In the genomic region with DNA sequence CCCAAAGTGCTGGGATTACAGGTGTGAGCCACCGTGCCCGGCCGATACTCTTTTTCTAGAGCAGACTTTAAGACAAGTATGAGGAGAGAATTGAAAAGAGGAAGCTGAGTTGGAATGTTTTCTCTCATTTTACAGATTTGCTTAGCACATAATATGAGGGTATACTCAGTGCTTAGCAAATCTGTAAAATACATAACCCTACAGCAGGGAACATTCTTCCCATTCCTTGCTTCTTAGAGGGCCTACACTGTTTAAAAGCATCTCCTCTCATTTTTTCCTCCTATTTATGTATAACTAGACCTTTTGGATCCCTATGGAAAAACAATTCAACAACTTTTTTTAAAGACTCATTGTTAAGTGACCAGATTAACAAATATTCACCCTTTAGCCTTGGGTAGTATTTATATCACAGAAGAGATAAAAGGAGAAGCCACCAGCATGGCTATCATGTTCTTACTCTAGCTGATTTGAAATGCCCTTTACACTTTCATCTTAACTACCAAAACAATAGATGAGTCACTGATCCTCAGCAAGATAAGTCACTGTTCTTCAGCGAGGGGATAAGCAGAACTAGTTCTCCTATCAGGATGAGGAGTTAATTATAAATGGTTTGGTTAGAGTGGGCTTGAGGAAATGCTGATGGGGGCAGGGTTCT, we compare ENCODE assay signal across 9 cellular contexts. TPM values are rescaled to one million over a fixed set of nuclear protein-coding genes. Genes with fewer than 3 reads are reported as not detected.
A peak's percentile ranks its signal among the peaks of the same experiment; 100 is the strongest.
DNase-seq lines count a peak whose midpoint lies in the region; ATAC-seq and TF ChIP-seq lines count a peak whose summit lies in the region.
"Had no signal": no experiment of that assay in that cellular context is flagged by ENCODE, and none has a peak within 500 bp of the region (broad histone marks: within the 10 kb centered on the region; RNA-seq: fewer than 3 reads in every experiment).

No MANE protein-coding gene starts in this region.

- H3K4me1 ChIP-seq in HUES6 (ENCODE audit: control insufficient read depth, insufficient read depth, low read length), result peaks cover 12% of the 10 kb centered on the region; the same call in 1 of the 2 replicates
- no peaks in the 10 kb centered on the region for H3K4me1 ChIP-seq in CD8-positive, alpha-beta T cell (ENCODE audit: insufficient read depth, low read length)

- H3K9me3 Mint-ChIP-seq in CD14-positive monocyte, result no peaks in the 10 kb centered on the region
- no peaks in the 10 kb centered on the region for H3K9me3 Mint-ChIP-seq in activated CD8-positive, alpha-beta T cell treated with anti-CD3 and anti-CD28 coated beads, Interleukin-2, amount 10 ng/mL, durations not matched to agents 7 days and 5 days (ENCODE audit: insufficient read depth)
- no peaks in the 10 kb centered on the region for H3K9me3 Mint-ChIP-seq in CD8-positive, alpha-beta T cell
- no peaks in the 10 kb centered on the region for H3K9me3 Mint-ChIP-seq in CD4-positive, alpha-beta T cell

- POLR2A ChIA-PET in activated CD8-positive, alpha-beta T cell treated with anti-CD3 and anti-CD28 coated beads, Interleukin-2, amount 10 ng/mL, durations not matched to agents 7 days and 5 days (lab: Charles Lee), result interaction anchor here (1.1 to 2.1 kb wide), 2 partner anchors 23 to 327 kb away, joined by 3 to 9 read pairs; partner anchors contain the start of gene ANO6
- POLR2A ChIA-PET in CD8-positive, alpha-beta T cell (lab: Charles Lee), result no interaction called here
- POLR2A ChIA-PET in CD4-positive, alpha-beta T cell (lab: Charles Lee), result interaction anchor here (1.6 kb wide), 1 partner anchor 24 kb away, joined by 4 read pairs; the partner anchor contains the start of gene ANO6

- CTCF ChIA-PET in activated CD8-positive, alpha-beta T cell treated with anti-CD3 and anti-CD28 coated beads, Interleukin-2, amount 10 ng/mL, durations not matched to agents 7 days and 5 days (lab: Charles Lee), result interaction anchor here (1.4 kb wide), 1 partner anchor 9 kb away, joined by 6 read pairs; no protein-coding TSS in a partner anchor
- CTCF ChIA-PET in CD8-positive, alpha-beta T cell (lab: Charles Lee), result interaction anchor here (1.1 kb wide), 1 partner anchor 23 kb away, joined by 3 read pairs; no protein-coding TSS in a partner anchor
- CTCF ChIA-PET in CD4-positive, alpha-beta T cell (lab: Charles Lee), result no interaction called here

- DNase-seq in CD14-positive monocyte (ENCODE audit: low spot score) (no peak), left kidney (ENCODE audit: low read depth, low spot score) (peak; percentile 23), retina (no peak)
- DNase-seq in activated CD8-positive, alpha-beta T cell treated with anti-CD3 and anti-CD28 coated beads, Interleukin-2, amount 10 ng/mL, durations not matched to agents 7 days and 5 days, result no peak
- no peak for DNase-seq in CD8-positive, alpha-beta T cell
- no peak for DNase-seq in CD4-positive, alpha-beta T cell
- DNase-seq: right cardiac atrium had no signal

- no peak overlapping the region for H3K4me3 ChIP-seq in HUES6 (ENCODE audit: low read depth, low read length)
- H3K4me3 ChIP-seq in CD8-positive, alpha-beta T cell (ENCODE audit: low read depth, low read length), result no peak overlapping the region

- no peak for TF ChIP-seq CTCF in CD14-positive monocyte (IDR thresholded peaks at IDR 0.05)
- no peak for TF ChIP-seq CTCF in CD8-positive, alpha-beta T cell (IDR thresholded peaks at IDR 0.05)
- TF ChIP-seq CTCF in CD4-positive, alpha-beta T cell (IDR thresholded peaks at IDR 0.05), result no peak

- peak overlapping the region; percentile 37 to 82 (median 74) for H3K27ac Mint-ChIP-seq in CD14-positive monocyte
- H3K27ac Mint-ChIP-seq in activated CD8-positive, alpha-beta T cell treated with anti-CD3 and anti-CD28 coated beads, Interleukin-2, amount 10 ng/mL, durations not matched to agents 7 days and 5 days, result no peak overlapping the region
- H3K27ac Mint-ChIP-seq in CD8-positive, alpha-beta T cell, result no peak overlapping the region
- no peak overlapping the region for H3K27ac Mint-ChIP-seq in CD4-positive, alpha-beta T cell

- H3K27ac ChIP-seq in HUES6 (ENCODE audit: low read depth, low read length), result peak overlapping the region; percentile 63; the same call in 1 of the 2 replicates
- H3K27ac ChIP-seq in CD8-positive, alpha-beta T cell (ENCODE audit: low read depth, low read length), result no peak overlapping the region
- H3K27ac ChIP-seq in CD4-positive, alpha-beta T cell (ENCODE audit: low read depth, low read length), result no peak overlapping the region

- no peak overlapping the region for H3K9ac ChIP-seq in HUES6 (ENCODE audit: low read length)

- peak; percentile 55 for ATAC-seq in activated CD8-positive, alpha-beta T cell treated with anti-CD3 and anti-CD28 coated beads, Interleukin-2, amount 10 ng/mL, durations not matched to agents 7 days and 5 days
- ATAC-seq in HG03039 (IDR thresholded peaks at IDR 0.05; ENCODE audit: unreplicated experiment), result no peak
- no peak for ATAC-seq in CD8-positive, alpha-beta T cell
- ATAC-seq in CD4-positive, alpha-beta T cell (ENCODE audit: poor library complexity), result no peak

- no peaks in the 10 kb centered on the region for H3K9me3 ChIP-seq in HUES6 (ENCODE audit: control insufficient read depth, insufficient read depth, low read depth, low read length)
- H3K9me3 ChIP-seq in CD8-positive, alpha-beta T cell (ENCODE audit: low read length), result no peaks in the 10 kb centered on the region
- H3K9me3 ChIP-seq in CD4-positive, alpha-beta T cell (ENCODE audit: control insufficient read depth, low read length), result no peaks in the 10 kb centered on the region

- no peaks in the 10 kb centered on the region for H3K36me3 ChIP-seq in HUES6 (ENCODE audit: control insufficient read depth, insufficient read depth, low read length)
- H3K36me3 ChIP-seq in CD8-positive, alpha-beta T cell (ENCODE audit: insufficient read depth, low read length), result no peaks in the 10 kb centered on the region

- peaks cover 47% of the 10 kb centered on the region for H3K4me1 Mint-ChIP-seq in CD14-positive monocyte
- peaks cover 13% of the 10 kb centered on the region for H3K4me1 Mint-ChIP-seq in activated CD8-positive, alpha-beta T cell treated with anti-CD3 and anti-CD28 coated beads, Interleukin-2, amount 10 ng/mL, durations not matched to agents 7 days and 5 days (ENCODE audit: low read depth)
- H3K4me1 Mint-ChIP-seq in CD8-positive, alpha-beta T cell (ENCODE audit: low read depth), result peaks cover 4% of the 10 kb centered on the region
- peaks cover 10% of the 10 kb centered on the region for H3K4me1 Mint-ChIP-seq in CD4-positive, alpha-beta T cell (ENCODE audit: low read depth)

- intact Hi-C loops in CD14-positive monocyte (cut with micrococcal nuclease), result no loop called here
- intact Hi-C loops in CD8-positive, alpha-beta T cell (cut with DNase I, micrococcal nuclease), result no loop called here
- intact Hi-C loops in CD4-positive, alpha-beta T cell (cut with DNase I, micrococcal nuclease), result no loop called here

- H3K27me3 Mint-ChIP-seq in CD14-positive monocyte (ENCODE audit: low read depth in 3 of 3), result peaks cover 0 to 3% (median 2%) of the 10 kb centered on the region in 3 donors
- no peaks in the 10 kb centered on the region for H3K27me3 Mint-ChIP-seq in activated CD8-positive, alpha-beta T cell treated with anti-CD3 and anti-CD28 coated beads, Interleukin-2, amount 10 ng/mL, durations not matched to agents 7 days and 5 days (ENCODE audit: low read depth)
- H3K27me3 Mint-ChIP-seq in CD8-positive, alpha-beta T cell (ENCODE audit: low read depth), result no peaks in the 10 kb centered on the region
- H3K27me3 Mint-ChIP-seq in CD4-positive, alpha-beta T cell, result no peaks in the 10 kb centered on the region

- H3K27me3 ChIP-seq in HUES6 (ENCODE audit: control insufficient read depth, insufficient read depth, low read length), result no peaks in the 10 kb centered on the region
- H3K27me3 ChIP-seq in CD8-positive, alpha-beta T cell (ENCODE audit: insufficient read depth, low read length), result no peaks in the 10 kb centered on the region
- H3K27me3 ChIP-seq in CD4-positive, alpha-beta T cell (ENCODE audit: control insufficient read depth, insufficient read depth, low read length), result no peaks in the 10 kb centered on the region

- peak overlapping the region in 1 of 2 donors; percentile 26 for H3K4me3 Mint-ChIP-seq in CD14-positive monocyte
- H3K4me3 Mint-ChIP-seq in activated CD8-positive, alpha-beta T cell treated with anti-CD3 and anti-CD28 coated beads, Interleukin-2, amount 10 ng/mL, durations not matched to agents 7 days and 5 days, result no peak overlapping the region
- H3K4me3 Mint-ChIP-seq in CD8-positive, alpha-beta T cell, result no peak overlapping the region
- no peak overlapping the region for H3K4me3 Mint-ChIP-seq in CD4-positive, alpha-beta T cell

- H3K36me3 Mint-ChIP-seq in CD14-positive monocyte, result peaks cover 0 to 12% of the 10 kb centered on the region in 2 donors
- H3K36me3 Mint-ChIP-seq in activated CD8-positive, alpha-beta T cell treated with anti-CD3 and anti-CD28 coated beads, Interleukin-2, amount 10 ng/mL, durations not matched to agents 7 days and 5 days (ENCODE audit: low read depth), result no peaks in the 10 kb centered on the region
- H3K36me3 Mint-ChIP-seq in CD8-positive, alpha-beta T cell, result peaks cover 12% of the 10 kb centered on the region
- peaks cover 7% of the 10 kb centered on the region for H3K36me3 Mint-ChIP-seq in CD4-positive, alpha-beta T cell (ENCODE audit: low read depth)

RNA-seq across cellular contexts. Expression of gene ANO6, which starts 23.7 kb away (rescaled TPM):
- polyA plus RNA-seq in CD14-positive monocyte, result 10 to 100 TPM; 34.1 to 48.7 TPM
- 10 to 100 TPM; 23.3 to 24.5 TPM for total RNA-seq in activated CD8-positive, alpha-beta T cell treated with anti-CD3 and anti-CD28 coated beads, Interleukin-2, amount 10 ng/mL, durations not matched to agents 7 days and 5 days
- 1 to 10 TPM; 7.4 to 7.5 TPM for total RNA-seq in CD8-positive, alpha-beta T cell
- 10 to 100 TPM; 11.6 to 11.7 TPM for total RNA-seq in CD4-positive, alpha-beta T cell

Comparison
In these comparisons a context has a peak if more than half of its experiments do, and no peak if none do; other contexts are left out.
1. H3K27ac Mint-ChIP-seq: peak in CD14-positive monocyte (7 of 7); none in activated CD8-positive, alpha-beta T cell treated with anti-CD3 and anti-CD28 coated beads, Interleukin-2, amount 10 ng/mL, durations not matched to agents 7 days and 5 days (single experiment), CD8-positive, alpha-beta T cell (single experiment) and CD4-positive, alpha-beta T cell (single experiment).